In genomic region chr19:17118957-17119356, GRCh38 we compare ENCODE assay signal across 15 cellular contexts. TPM values are rescaled to one million over a fixed set of nuclear protein-coding genes. Genes with fewer than 3 reads are reported as not detected.
DNase-seq lines count a peak whose midpoint lies in the region; ATAC-seq and TF ChIP-seq lines count a peak whose summit lies in the region.
"Had no signal": no experiment of that assay in that cellular context is flagged by ENCODE, and none has a peak within 500 bp of the region (broad histone marks: within the 10 kb centered on the region; RNA-seq: fewer than 3 reads in every experiment).

No MANE protein-coding gene starts in this region.

- no peak for TF ChIP-seq CTCF in CD14-positive monocyte (IDR thresholded peaks at IDR 0.05)
- no peak for TF ChIP-seq CTCF in HEK293 (tag by site-specific recombination; IDR thresholded peaks at IDR 0.05)
- TF ChIP-seq CTCF in chondrocyte (IDR thresholded peaks at IDR 0.05): no peak
- TF ChIP-seq CTCF in transverse colon (IDR thresholded peaks at IDR 0.05): no peak

- DNase-seq in CD14-positive monocyte (ENCODE audit: low spot score) (no peak), chondrocyte (ENCODE audit: low spot score) (no peak), transverse colon (no peak), HAP-1 (ENCODE audit: low spot score in 2 of 2) (no peak)
- no peak for DNase-seq in stimulated activated effector memory CD8-positive, alpha-beta T cell treated with anti-CD3 and anti-CD28 coated beads, Interleukin-12 subunit alpha, Interleukin-12 subunit beta, amount 100 ng/mL, for 72 hours (ENCODE audit: low spot score in 2 of 2)
- DNase-seq: BE2C, COR-L47, NCI-H1417, NCI-H1930, NCI-H510A treated with DMSO at 0.1 percent for 48 hours, Peyer's patch, SHP77 had no signal

- 98% methylated on average over 5 of the region's 5 CpGs; no CpG with 5 or more reads in 1 of the 2 donors for WGBS in transverse colon (ENCODE audit: low coverage in 1 of 2), 2 donors

- no peak for TF ChIP-seq EP300 in transverse colon (IDR thresholded peaks at IDR 0.05; ENCODE audit: low read depth)

- H3K4me1 Mint-ChIP-seq in CD14-positive monocyte: peaks cover 70% of the 10 kb centered on the region
- peaks cover 5% of the 10 kb centered on the region for H3K4me1 Mint-ChIP-seq in chondrocyte (ENCODE audit: low read depth)
- peaks cover 46% of the 10 kb centered on the region for H3K4me1 Mint-ChIP-seq in stimulated activated effector memory CD8-positive, alpha-beta T cell treated with anti-CD3 and anti-CD28 coated beads, Interleukin-12 subunit alpha, Interleukin-12 subunit beta, amount 100 ng/mL, for 72 hours
- peaks cover 10% of the 10 kb centered on the region for H3K4me1 Mint-ChIP-seq in activated T-helper 17 cell treated with anti-CD3 and anti-CD28 coated beads, Interleukin-2, amount 50 U/mL, for 72 hours

- H3K9me3 Mint-ChIP-seq in CD14-positive monocyte (peaks cover 0 to 5% (median 0%) of the 10 kb centered on the region in 7 donors), chondrocyte (ENCODE audit: low read depth) (no peaks in the 10 kb centered on the region)
- no peaks in the 10 kb centered on the region for H3K9me3 Mint-ChIP-seq in stimulated activated effector memory CD8-positive, alpha-beta T cell treated with anti-CD3 and anti-CD28 coated beads, Interleukin-12 subunit alpha, Interleukin-12 subunit beta, amount 100 ng/mL, for 72 hours
- no peaks in the 10 kb centered on the region for H3K9me3 Mint-ChIP-seq in activated T-helper 17 cell treated with anti-CD3 and anti-CD28 coated beads, Interleukin-2, amount 50 U/mL, for 72 hours

- intact Hi-C loops in CD14-positive monocyte (cut with micrococcal nuclease): no loop called here
- intact Hi-C loops in transverse colon (cut with DNase I; ENCODE audit: low total_unique reads): no loop called here

- H3K4me3 ChIP-seq in HEK293 (ENCODE audit: low read depth, low read length) (no peak overlapping the region), transverse colon (no peak overlapping the region), HAP-1 (no peak overlapping the region)
- H3K4me3 ChIP-seq: Peyer's patch had no signal

- in situ Hi-C loops in transverse colon (cut with MboI; ENCODE audit: low pct_ligation_motif_present in 1 of 4, low pct_unique_long_range_greater_than_20kb in 1 of 4, low sequenced_read_pairs in 3 of 4): no loop called here
- in situ Hi-C loops in HAP-1 (cut with MboI; ENCODE audit: low sequenced_read_pairs): no loop called here

- no peak overlapping the region for H3K27ac ChIP-seq in HEK293 (ENCODE audit: extremely low read depth, low read depth, low read length)
- no peak overlapping the region for H3K27ac ChIP-seq in transverse colon
- H3K27ac ChIP-seq: Peyer's patch had no signal

- POLR2A ChIA-PET in HEK293 (lab: Yijun Ruan, JAX): no interaction called here

- H3K4me3 Mint-ChIP-seq in CD14-positive monocyte (no peak overlapping the region), chondrocyte (ENCODE audit: unreplicated experiment) (no peak overlapping the region)
- H3K4me3 Mint-ChIP-seq in stimulated activated effector memory CD8-positive, alpha-beta T cell treated with anti-CD3 and anti-CD28 coated beads, Interleukin-12 subunit alpha, Interleukin-12 subunit beta, amount 100 ng/mL, for 72 hours: no peak overlapping the region
- H3K4me3 Mint-ChIP-seq in activated T-helper 17 cell treated with anti-CD3 and anti-CD28 coated beads, Interleukin-2, amount 50 U/mL, for 72 hours: no peak overlapping the region

- H3K36me3 ChIP-seq in HEK293 (ENCODE audit: control insufficient read depth in 2 of 2, insufficient read depth in 1 of 2, low read length in 2 of 2) (no peaks in the 10 kb centered on the region), transverse colon (no peaks in the 10 kb centered on the region), HAP-1 (replicated peaks) (no peaks in the 10 kb centered on the region; the same call in 1 of the 2 replicates)
- H3K36me3 ChIP-seq: BE2C had no signal

- TF ChIP-seq POLR2A in transverse colon (IDR thresholded peaks at IDR 0.05): no peak

- peak overlapping the region in 6 of 7 donors; percentile 36 to 66 (median 60) for H3K27ac Mint-ChIP-seq in CD14-positive monocyte
- H3K27ac Mint-ChIP-seq in chondrocyte (ENCODE audit: unreplicated experiment): peak overlapping the region; percentile 17
- H3K27ac Mint-ChIP-seq in stimulated activated effector memory CD8-positive, alpha-beta T cell treated with anti-CD3 and anti-CD28 coated beads, Interleukin-12 subunit alpha, Interleukin-12 subunit beta, amount 100 ng/mL, for 72 hours: peak overlapping the region; percentile 60
- no peak overlapping the region for H3K27ac Mint-ChIP-seq in activated T-helper 17 cell treated with anti-CD3 and anti-CD28 coated beads, Interleukin-2, amount 50 U/mL, for 72 hours

- ATAC-seq in stimulated activated effector memory CD8-positive, alpha-beta T cell treated with anti-CD3 and anti-CD28 coated beads, Interleukin-12 subunit alpha, Interleukin-12 subunit beta, amount 100 ng/mL, for 72 hours: no peak
- ATAC-seq in activated T-helper 17 cell treated with anti-CD3 and anti-CD28 coated beads, Interleukin-2, amount 50 U/mL, for 72 hours (replicated peaks): no peak
- ATAC-seq: SK-N-SH treated with all-trans-retinoic acid at 6 μM for 48 hours had no signal

- H3K4me1 ChIP-seq in HEK293 (ENCODE audit: control insufficient read depth, insufficient read depth, low read length): no peaks in the 10 kb centered on the region
- peaks cover 2 to 22% (median 8%) of the 10 kb centered on the region in 4 donors for H3K4me1 ChIP-seq in transverse colon
- no peaks in the 10 kb centered on the region for H3K4me1 ChIP-seq in HAP-1

- H3K9me3 ChIP-seq in HEK293 (ENCODE audit: control insufficient read depth, insufficient read depth, low read depth, low read length) (no peaks in the 10 kb centered on the region), transverse colon (no peaks in the 10 kb centered on the region), HAP-1 (no peaks in the 10 kb centered on the region)
- H3K9me3 ChIP-seq: BE2C, Peyer's patch had no signal

- CTCF ChIA-PET in HEK293 (lab: Yijun Ruan, JAX): interaction anchor here (0.7 to 0.8 kb wide), 2 partner anchors 8 to 45 kb away, joined by 3 read pairs; no protein-coding TSS in a partner anchor

- H3K36me3 Mint-ChIP-seq in CD14-positive monocyte: peaks cover 55 to 80% of the 10 kb centered on the region in 2 donors
- H3K36me3 Mint-ChIP-seq in chondrocyte (ENCODE audit: low read depth): peaks cover 5% of the 10 kb centered on the region
- H3K36me3 Mint-ChIP-seq in stimulated activated effector memory CD8-positive, alpha-beta T cell treated with anti-CD3 and anti-CD28 coated beads, Interleukin-12 subunit alpha, Interleukin-12 subunit beta, amount 100 ng/mL, for 72 hours: peaks cover 66% of the 10 kb centered on the region
- H3K36me3 Mint-ChIP-seq in activated T-helper 17 cell treated with anti-CD3 and anti-CD28 coated beads, Interleukin-2, amount 50 U/mL, for 72 hours (ENCODE audit: low read depth): peaks cover 46% of the 10 kb centered on the region

- peaks cover 0 to 2% (median 1%) of the 10 kb centered on the region in 3 donors for H3K27me3 Mint-ChIP-seq in CD14-positive monocyte (ENCODE audit: low read depth in 3 of 3)
- no peaks in the 10 kb centered on the region for H3K27me3 Mint-ChIP-seq in chondrocyte (ENCODE audit: low read depth)
- H3K27me3 Mint-ChIP-seq in activated T-helper 17 cell treated with anti-CD3 and anti-CD28 coated beads, Interleukin-2, amount 50 U/mL, for 72 hours: no peaks in the 10 kb centered on the region

- H3K27me3 ChIP-seq in transverse colon (no peaks in the 10 kb centered on the region), HAP-1 (ENCODE audit: low read depth) (no peaks in the 10 kb centered on the region)
- H3K27me3 ChIP-seq: BE2C, Peyer's patch had no signal

TF ChIP-seq in HEK293, 187 proteins besides CTCF, POLR2A, EP300 and RAD21:
- TF ChIP-seq ZNF768 (tag by site-specific recombination; IDR thresholded peaks at IDR 0.05): peak; percentile 96; the same call in 1 of the 2 replicates
- peak; percentile 97 for TF ChIP-seq ZNF623 (tag by site-specific recombination; IDR thresholded peaks at IDR 0.05)
- no peak for TF ChIP-seq ZEB2 (tag by site-specific recombination; IDR thresholded peaks at IDR 0.05)
- no peak for TF ChIP-seq ZBTB7A (tag by site-specific recombination; IDR thresholded peaks at IDR 0.05; ENCODE audit: low read depth)
TF ChIP-seq in HEK293: peak in this region for 2.

RNA-seq across cellular contexts. Expression of gene MYO9B, which starts 43.4 kb away (rescaled TPM):
- polyA plus RNA-seq in CD14-positive monocyte: 1 to 10 TPM; 5.9 to 7.5 TPM
- total RNA-seq in chondrocyte (90.8 to 98.1 TPM (median 94.6 TPM) in 3 replicates), transverse colon (100 to 1,000 TPM; 102 to 246 (median 151) TPM)
- total RNA-seq in activated T-helper 17 cell treated with anti-CD3 and anti-CD28 coated beads, Interleukin-2, amount 50 U/mL, for 72 hours: 100 to 1,000 TPM; 149 to 152 TPM

RNA-seq across cellular contexts. Expression of gene HAUS8, which starts 43.7 kb away (rescaled TPM):
- polyA plus RNA-seq in CD14-positive monocyte: 1 to 10 TPM; 2.5 to 4.4 TPM
- total RNA-seq in chondrocyte: 7.8 to 9.5 TPM (median 8.2 TPM) in 3 replicates
- 10 to 100 TPM; 26.0 to 35.2 TPM for total RNA-seq in activated T-helper 17 cell treated with anti-CD3 and anti-CD28 coated beads, Interleukin-2, amount 50 U/mL, for 72 hours
- 10 to 100 TPM in 2 of 4 donors, 1 to 10 TPM in 2; 4.4 to 13.8 (median 10.3) TPM for total RNA-seq in transverse colon
